ENCODE assay signal across 14 cellular contexts in genomic region chr21:38351176-38351959, GRCh38.
DNase-seq lines count a peak whose midpoint lies in the region; TF ChIP-seq lines count a peak whose summit lies in the region.
"Had no signal": no experiment of that assay in that cellular context is flagged by ENCODE, and none has a peak within 500 bp of the region (broad histone marks: within the 10 kb centered on the region; RNA-seq: fewer than 3 reads in every experiment).

No MANE protein-coding gene starts in this region.

- DNase-seq in endothelial cell (ENCODE audit: low spot score) = no peak
- DNase-seq in neural progenitor cell (ENCODE audit: low spot score) = no peak
- DNase-seq in kidney tubule cell (ENCODE audit: low spot score) = no peak
- DNase-seq in DMS79 (lab: John Stamatoyannopoulos, UW) = no peak
- DNase-seq in glomerular visceral epithelial cell (ENCODE audit: extremely low spot score) = no peak
- DNase-seq in NCI-H526 treated with DMSO at 0.1 percent for 48 hours (lab: John Stamatoyannopoulos, UW) = no peak
- DNase-seq: activated T-cell treated with anti-CD3 and anti-CD28 coated beads, Interleukin-2, amount 50 U/mL, for 1 hour; caudate nucleus; GF-D8; WERI-Rb-1 had no signal

- H3K27ac Mint-ChIP-seq in endothelial cell (ENCODE audit: unreplicated experiment) = peak overlapping the region; percentile 55
- H3K27ac Mint-ChIP-seq in neural progenitor cell = peak overlapping the region; percentile 18
- H3K27ac Mint-ChIP-seq: stimulated activated memory B cell treated with anti-CD40 and anti-IgM and Interleukin-4, amounts not matched to agents 10 μg/mL and 1 μg/mL and 100 μg/mL, for 72 hours had no signal

- peaks cover 11 to 49% (median 35%) of the 10 kb centered on the region in 10 experiments; a peak in 19 of 20 replicates for H3K4me1 ChIP-seq in BLaER1 treated with 17β-estradiol and CSF1 and Interleukin-3, amounts not matched to agents 10 nM and 100 nM
- peaks cover 16% of the 10 kb centered on the region for H3K4me1 ChIP-seq in HUES64 (ENCODE audit: insufficient read depth, low read length)
- H3K4me1 ChIP-seq in neural progenitor cell = peaks cover 5% of the 10 kb centered on the region

- no peaks in the 10 kb centered on the region for H3F3A ChIP-seq in neural progenitor cell (ENCODE audit: low read depth)

- 91% methylated on average over 16 of the region's 16 CpGs for WGBS in HUES64

- TF ChIP-seq CTCF in endothelial cell (IDR thresholded peaks at IDR 0.05; ENCODE audit: unreplicated experiment) = no peak
- TF ChIP-seq CTCF in neural progenitor cell (IDR thresholded peaks at IDR 0.05) = no peak

- H3K9me3 Mint-ChIP-seq in endothelial cell (ENCODE audit: unreplicated experiment) (no peaks in the 10 kb centered on the region), neural progenitor cell (no peaks in the 10 kb centered on the region)

- H3K4me3 Mint-ChIP-seq in endothelial cell (ENCODE audit: unreplicated experiment) = no peak overlapping the region
- H3K4me3 Mint-ChIP-seq in neural progenitor cell = no peak overlapping the region
- H3K4me3 Mint-ChIP-seq: stimulated activated memory B cell treated with anti-CD40 and anti-IgM and Interleukin-4, amounts not matched to agents 10 μg/mL and 1 μg/mL and 100 μg/mL, for 72 hours had no signal

- no peak overlapping the region for H3K9ac ChIP-seq in BLaER1 treated with 17β-estradiol and CSF1 and Interleukin-3, amounts not matched to agents 10 nM and 100 nM
- H3K9ac ChIP-seq in HUES64 (ENCODE audit: low read depth, low read length) = peak overlapping the region; percentile 15; the same call in 1 of the 2 replicates
- H3K9ac ChIP-seq in neural progenitor cell = no peak overlapping the region

- H4K20me1 ChIP-seq in BLaER1 treated with 17β-estradiol and CSF1 and Interleukin-3, amounts not matched to agents 10 nM and 100 nM = no peaks in the 10 kb centered on the region
- H4K20me1 ChIP-seq in neural progenitor cell (ENCODE audit: low read depth) = no peaks in the 10 kb centered on the region

- no peaks in the 10 kb centered on the region for H3K36me3 ChIP-seq in BLaER1 treated with 17β-estradiol and CSF1 and Interleukin-3, amounts not matched to agents 10 nM and 100 nM
- H3K36me3 ChIP-seq in HUES64 (ENCODE audit: insufficient read depth, low read length) (no peaks in the 10 kb centered on the region), neural progenitor cell (no peaks in the 10 kb centered on the region)
- H3K36me3 ChIP-seq: WERI-Rb-1 had no signal

- peak overlapping the region; percentile 6 to 49 (median 31); a peak in 17 of 22 replicates for H3K4me2 ChIP-seq in BLaER1 treated with 17β-estradiol and CSF1 and Interleukin-3, amounts not matched to agents 10 nM and 100 nM
- no peak overlapping the region for H3K4me2 ChIP-seq in neural progenitor cell

- no peaks in the 10 kb centered on the region for H3K79me2 ChIP-seq in neural progenitor cell (ENCODE audit: low read depth)

- H3K4me1 Mint-ChIP-seq in endothelial cell (ENCODE audit: unreplicated experiment) = peaks cover 22% of the 10 kb centered on the region
- peaks cover 9% of the 10 kb centered on the region for H3K4me1 Mint-ChIP-seq in neural progenitor cell
- H3K4me1 Mint-ChIP-seq: stimulated activated memory B cell treated with anti-CD40 and anti-IgM and Interleukin-4, amounts not matched to agents 10 μg/mL and 1 μg/mL and 100 μg/mL, for 72 hours had no signal

- no peak overlapping the region for H3K27ac ChIP-seq in BLaER1 treated with 17β-estradiol and CSF1 and Interleukin-3, amounts not matched to agents 10 nM and 100 nM
- H3K27ac ChIP-seq in HUES64 (ENCODE audit: low read depth, low read length) (peak overlapping the region; percentile 51; the same call in 1 of the 2 replicates), neural progenitor cell (no peak overlapping the region)
- H3K27ac ChIP-seq: HL-60, WERI-Rb-1 had no signal

- peaks cover 0 to 4% (median 0%) of the 10 kb centered on the region in 11 experiments; a peak in 2 of 22 replicates for H3K27me3 ChIP-seq in BLaER1 treated with 17β-estradiol and CSF1 and Interleukin-3, amounts not matched to agents 10 nM and 100 nM
- H3K27me3 ChIP-seq in HUES64 (ENCODE audit: insufficient read depth, low read length) (peaks cover 3% of the 10 kb centered on the region; the same call in 1 of the 2 replicates), neural progenitor cell (peaks cover 11% of the 10 kb centered on the region)

- peaks cover 0 to 6% (median 0%) of the 10 kb centered on the region in 11 experiments; a peak in 1 of 22 replicates for H3K9me3 ChIP-seq in BLaER1 treated with 17β-estradiol and CSF1 and Interleukin-3, amounts not matched to agents 10 nM and 100 nM (replicated peaks in 1 of 11)
- H3K9me3 ChIP-seq in HUES64 (ENCODE audit: insufficient read depth, low read depth, low read length) = no peaks in the 10 kb centered on the region
- no peaks in the 10 kb centered on the region for H3K9me3 ChIP-seq in neural progenitor cell (ENCODE audit: low read depth)

- H3K4me3 ChIP-seq in BLaER1 treated with 17β-estradiol and CSF1 and Interleukin-3, amounts not matched to agents 10 nM and 100 nM = no peak overlapping the region
- H3K4me3 ChIP-seq in HUES64 (ENCODE audit: low read length) = no peak overlapping the region
- H3K4me3 ChIP-seq in neural progenitor cell = no peak overlapping the region

- H3K27me3 Mint-ChIP-seq in endothelial cell (ENCODE audit: unreplicated experiment) (peaks cover 5% of the 10 kb centered on the region), neural progenitor cell (ENCODE audit: insufficient read depth, low read depth) (peaks cover 5% of the 10 kb centered on the region)

- peaks cover 4% of the 10 kb centered on the region for H3K36me3 Mint-ChIP-seq in endothelial cell (ENCODE audit: low read depth, unreplicated experiment)
- H3K36me3 Mint-ChIP-seq in neural progenitor cell = no peaks in the 10 kb centered on the region
- H3K36me3 Mint-ChIP-seq: stimulated activated memory B cell treated with anti-CD40 and anti-IgM and Interleukin-4, amounts not matched to agents 10 μg/mL and 1 μg/mL and 100 μg/mL, for 72 hours had no signal

- no peak overlapping the region for H2AFZ ChIP-seq in neural progenitor cell (replicated peaks)
